1 cellular context compared by ENCODE assay signal in the genomic region with DNA sequence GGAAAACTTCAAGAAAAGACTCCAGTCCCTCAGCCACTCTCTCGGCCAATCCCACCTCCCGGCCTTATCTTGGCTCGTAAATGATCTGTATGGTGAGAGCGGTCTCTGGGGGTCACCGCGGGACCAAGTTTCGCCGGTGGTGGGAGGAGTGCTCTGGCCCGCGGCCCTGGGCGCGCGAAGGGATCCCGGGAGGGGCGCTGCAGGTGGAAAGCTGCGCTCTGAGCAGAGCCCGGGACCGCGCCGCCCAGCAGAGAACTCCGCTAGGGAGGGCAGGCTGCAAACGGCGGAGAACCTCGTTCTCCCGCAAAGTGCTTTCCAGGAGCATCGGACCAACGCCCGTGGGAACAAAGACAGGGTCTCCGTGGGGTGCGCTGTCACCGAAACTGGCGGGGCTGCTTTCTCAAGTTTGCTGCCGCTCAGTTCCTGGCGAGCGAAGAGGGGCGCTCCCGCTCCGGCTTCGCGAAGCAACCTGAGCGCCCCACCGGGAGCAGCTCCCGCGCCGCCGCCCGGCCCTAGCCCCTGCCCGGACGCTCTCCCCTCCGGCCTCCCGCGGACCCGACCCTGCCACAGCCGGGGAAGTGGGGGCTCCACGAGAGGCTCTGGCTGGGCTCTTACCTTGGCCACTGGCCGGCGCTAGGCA.
TF ChIP-seq lines count a peak whose summit lies in the region.

No MANE protein-coding gene starts in this region.

TF ChIP-seq in HepG2, 621 proteins besides CTCF, POLR2A, EP300 and RAD21 (continued from another document and continues in another):
- TF ChIP-seq HNF1A (IDR thresholded peaks at IDR 0.05; ENCODE audit: low read depth) (no peak), HNF1A (CRISPR knock-in tag; IDR thresholded peaks at IDR 0.05; ENCODE audit: borderline replicate concordance) (no peak), ZNF800 (CRISPR knock-in tag; IDR thresholded peaks at IDR 0.05) (peak; percentile 97), ZBTB46 (CRISPR knock-in tag; IDR thresholded peaks at IDR 0.05; ENCODE audit: borderline replicate concordance) (no peak), ZFX (CRISPR knock-in tag; IDR thresholded peaks at IDR 0.05; ENCODE audit: low read depth) (no peak), ZNF746 (CRISPR knock-in tag; IDR thresholded peaks at IDR 0.05) (no peak), RXRA (CRISPR knock-in tag; IDR thresholded peaks at IDR 0.05) (no peak; the same call in 1 of the 2 replicates), TBX2 (CRISPR knock-in tag; IDR thresholded peaks at IDR 0.05; ENCODE audit: borderline replicate concordance) (peak; percentile 68), FOXA1 (IDR thresholded peaks at IDR 0.05) (no peak), FOXA1 (CRISPR knock-in tag; IDR thresholded peaks at IDR 0.05) (no peak), ZNF232 (CRISPR knock-in tag; IDR thresholded peaks at IDR 0.05; ENCODE audit: borderline replicate concordance) (no peak), SP5 (CRISPR knock-in tag; IDR thresholded peaks at IDR 0.05; ENCODE audit: borderline replicate concordance, low read depth) (no peak), KLF15 (CRISPR knock-in tag; IDR thresholded peaks at IDR 0.05; ENCODE audit: borderline replicate concordance) (no peak), ZFAT (CRISPR knock-in tag; conservative IDR thresholded peaks at IDR 0.05) (no peak), E2F5 (CRISPR knock-in tag; conservative IDR thresholded peaks at IDR 0.05) (no peak), ZNF75D (CRISPR knock-in tag; IDR thresholded peaks at IDR 0.05; ENCODE audit: borderline replicate concordance) (no peak), ZBTB42 (CRISPR knock-in tag; IDR thresholded peaks at IDR 0.05) (no peak), ZNF124 (CRISPR knock-in tag; IDR thresholded peaks at IDR 0.05) (no peak), SRSF4 (IDR thresholded peaks at IDR 0.05; ENCODE audit: low read depth, low read length, poor library complexity, severe bottlenecking) (no peak), ZNF589 (CRISPR knock-in tag; conservative IDR thresholded peaks at IDR 0.05) (no peak), ZBTB7B (CRISPR knock-in tag; IDR thresholded peaks at IDR 0.05) (no peak), RELA (CRISPR knock-in tag; IDR thresholded peaks at IDR 0.05) (no peak), ZNF710 (CRISPR knock-in tag; IDR thresholded peaks at IDR 0.05; ENCODE audit: borderline replicate concordance) (0 out of 2 replicates have a peak, but pooled peaks have one; percentile 26), ZNF180 (CRISPR knock-in tag; IDR thresholded peaks at IDR 0.05; ENCODE audit: borderline replicate concordance, low read depth) (no peak), CEBPB (IDR thresholded peaks at IDR 0.05; ENCODE audit: borderline replicate concordance, low read depth, low read length) (no peak), CCAR2 (optimal IDR thresholded peaks at IDR 0.05; ENCODE audit: low read depth, low read length) (no peak)
- TF ChIP-seq, protein P1, sequence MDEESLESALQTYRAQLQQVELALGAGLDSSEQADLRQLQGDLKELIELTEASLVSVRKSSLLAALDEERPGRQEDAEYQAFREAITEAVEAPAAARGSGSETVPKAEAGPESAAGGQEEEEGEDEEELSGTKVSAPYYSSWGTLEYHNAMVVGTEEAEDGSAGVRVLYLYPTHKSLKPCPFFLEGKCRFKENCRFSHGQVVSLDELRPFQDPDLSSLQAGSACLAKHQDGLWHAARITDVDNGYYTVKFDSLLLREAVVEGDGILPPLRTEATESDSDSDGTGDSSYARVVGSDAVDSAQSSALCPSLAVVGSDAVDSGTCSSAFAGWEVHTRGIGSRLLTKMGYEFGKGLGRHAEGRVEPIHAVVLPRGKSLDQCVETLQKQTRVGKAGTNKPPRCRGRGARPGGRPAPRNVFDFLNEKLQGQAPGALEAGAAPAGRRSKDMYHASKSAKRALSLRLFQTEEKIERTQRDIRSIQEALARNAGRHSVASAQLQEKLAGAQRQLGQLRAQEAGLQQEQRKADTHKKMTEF (CRISPR knock-in tag; IDR thresholded peaks at IDR 0.05) = no peak
- TF ChIP-seq, protein P2, sequence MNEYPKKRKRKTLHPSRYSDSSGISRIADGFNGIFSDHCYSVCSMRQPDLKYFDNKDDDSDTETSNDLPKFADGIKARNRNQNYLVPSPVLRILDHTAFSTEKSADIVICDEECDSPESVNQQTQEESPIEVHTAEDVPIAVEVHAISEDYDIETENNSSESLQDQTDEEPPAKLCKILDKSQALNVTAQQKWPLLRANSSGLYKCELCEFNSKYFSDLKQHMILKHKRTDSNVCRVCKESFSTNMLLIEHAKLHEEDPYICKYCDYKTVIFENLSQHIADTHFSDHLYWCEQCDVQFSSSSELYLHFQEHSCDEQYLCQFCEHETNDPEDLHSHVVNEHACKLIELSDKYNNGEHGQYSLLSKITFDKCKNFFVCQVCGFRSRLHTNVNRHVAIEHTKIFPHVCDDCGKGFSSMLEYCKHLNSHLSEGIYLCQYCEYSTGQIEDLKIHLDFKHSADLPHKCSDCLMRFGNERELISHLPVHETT (CRISPR knock-in tag; conservative IDR thresholded peaks at IDR 0.05) = no peak
- TF ChIP-seq, protein P3, sequence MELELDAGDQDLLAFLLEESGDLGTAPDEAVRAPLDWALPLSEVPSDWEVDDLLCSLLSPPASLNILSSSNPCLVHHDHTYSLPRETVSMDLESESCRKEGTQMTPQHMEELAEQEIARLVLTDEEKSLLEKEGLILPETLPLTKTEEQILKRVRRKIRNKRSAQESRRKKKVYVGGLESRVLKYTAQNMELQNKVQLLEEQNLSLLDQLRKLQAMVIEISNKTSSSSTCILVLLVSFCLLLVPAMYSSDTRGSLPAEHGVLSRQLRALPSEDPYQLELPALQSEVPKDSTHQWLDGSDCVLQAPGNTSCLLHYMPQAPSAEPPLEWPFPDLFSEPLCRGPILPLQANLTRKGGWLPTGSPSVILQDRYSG (CRISPR knock-in tag; IDR thresholded peaks at IDR 0.05) = no peak
- TF ChIP-seq, protein P4, sequence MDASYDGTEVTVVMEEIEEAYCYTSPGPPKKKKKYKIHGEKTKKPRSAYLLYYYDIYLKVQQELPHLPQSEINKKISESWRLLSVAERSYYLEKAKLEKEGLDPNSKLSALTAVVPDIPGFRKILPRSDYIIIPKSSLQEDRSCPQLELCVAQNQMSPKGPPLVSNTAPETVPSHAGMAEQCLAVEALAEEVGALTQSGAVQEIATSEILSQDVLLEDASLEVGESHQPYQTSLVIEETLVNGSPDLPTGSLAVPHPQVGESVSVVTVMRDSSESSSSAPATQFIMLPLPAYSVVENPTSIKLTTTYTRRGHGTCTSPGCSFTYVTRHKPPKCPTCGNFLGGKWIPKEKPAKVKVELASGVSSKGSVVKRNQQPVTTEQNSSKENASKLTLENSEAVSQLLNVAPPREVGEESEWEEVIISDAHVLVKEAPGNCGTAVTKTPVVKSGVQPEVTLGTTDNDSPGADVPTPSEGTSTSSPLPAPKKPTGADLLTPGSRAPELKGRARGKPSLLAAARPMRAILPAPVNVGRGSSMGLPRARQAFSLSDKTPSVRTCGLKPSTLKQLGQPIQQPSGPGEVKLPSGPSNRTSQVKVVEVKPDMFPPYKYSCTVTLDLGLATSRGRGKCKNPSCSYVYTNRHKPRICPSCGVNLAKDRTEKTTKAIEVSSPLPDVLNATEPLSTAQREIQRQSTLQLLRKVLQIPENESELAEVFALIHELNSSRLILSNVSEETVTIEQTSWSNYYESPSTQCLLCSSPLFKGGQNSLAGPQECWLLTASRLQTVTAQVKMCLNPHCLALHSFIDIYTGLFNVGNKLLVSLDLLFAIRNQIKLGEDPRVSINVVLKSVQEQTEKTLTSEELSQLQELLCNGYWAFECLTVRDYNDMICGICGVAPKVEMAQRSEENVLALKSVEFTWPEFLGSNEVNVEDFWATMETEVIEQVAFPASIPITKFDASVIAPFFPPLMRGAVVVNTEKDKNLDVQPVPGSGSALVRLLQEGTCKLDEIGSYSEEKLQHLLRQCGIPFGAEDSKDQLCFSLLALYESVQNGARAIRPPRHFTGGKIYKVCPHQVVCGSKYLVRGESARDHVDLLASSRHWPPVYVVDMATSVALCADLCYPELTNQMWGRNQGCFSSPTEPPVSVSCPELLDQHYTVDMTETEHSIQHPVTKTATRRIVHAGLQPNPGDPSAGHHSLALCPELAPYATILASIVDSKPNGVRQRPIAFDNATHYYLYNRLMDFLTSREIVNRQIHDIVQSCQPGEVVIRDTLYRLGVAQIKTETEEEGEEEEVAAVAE (CRISPR knock-in tag; IDR thresholded peaks at IDR 0.05; ENCODE audit: borderline replicate concordance) = no peak
- TF ChIP-seq, protein P5, sequence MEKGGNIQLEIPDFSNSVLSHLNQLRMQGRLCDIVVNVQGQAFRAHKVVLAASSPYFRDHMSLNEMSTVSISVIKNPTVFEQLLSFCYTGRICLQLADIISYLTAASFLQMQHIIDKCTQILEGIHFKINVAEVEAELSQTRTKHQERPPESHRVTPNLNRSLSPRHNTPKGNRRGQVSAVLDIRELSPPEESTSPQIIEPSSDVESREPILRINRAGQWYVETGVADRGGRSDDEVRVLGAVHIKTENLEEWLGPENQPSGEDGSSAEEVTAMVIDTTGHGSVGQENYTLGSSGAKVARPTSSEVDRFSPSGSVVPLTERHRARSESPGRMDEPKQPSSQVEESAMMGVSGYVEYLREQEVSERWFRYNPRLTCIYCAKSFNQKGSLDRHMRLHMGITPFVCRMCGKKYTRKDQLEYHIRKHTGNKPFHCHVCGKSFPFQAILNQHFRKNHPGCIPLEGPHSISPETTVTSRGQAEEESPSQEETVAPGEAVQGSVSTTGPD (CRISPR knock-in tag; IDR thresholded peaks at IDR 0.05) = no peak
